In the genomic region with DNA sequence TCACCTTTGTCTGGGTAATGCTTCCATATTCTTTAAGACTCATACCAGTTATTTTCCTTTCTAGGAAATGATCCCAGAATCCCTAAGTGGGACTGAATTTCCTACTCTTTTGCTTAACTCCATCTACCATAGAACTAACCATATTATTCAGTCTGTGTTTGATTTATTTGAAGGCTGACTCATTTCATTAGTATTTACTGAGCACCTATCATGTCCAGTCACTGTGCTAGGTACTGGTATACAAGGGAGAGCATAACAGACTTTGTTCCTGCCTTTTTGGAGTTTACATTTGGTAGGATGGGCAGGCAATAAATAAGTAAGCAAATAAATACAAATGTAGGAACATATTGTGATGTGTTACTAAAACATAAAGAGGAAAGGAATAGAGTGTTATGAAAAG, we compare ENCODE assay signal across 24 cellular contexts. TPM values are rescaled to one million over a fixed set of nuclear protein-coding genes. Genes with fewer than 3 reads are reported as not detected.
DNase-seq lines count a peak whose midpoint lies in the region; ATAC-seq, FAIRE-seq and TF ChIP-seq lines count a peak whose summit lies in the region.
"Had no signal": no experiment of that assay in that cellular context is flagged by ENCODE, and none has a peak within 500 bp of the region (broad histone marks: within the 10 kb centered on the region; RNA-seq: fewer than 3 reads in every experiment).

No MANE protein-coding gene starts in this region.

- no peak for TF ChIP-seq POLR2A in gastroesophageal sphincter (IDR thresholded peaks at IDR 0.05)

- H3K27ac ChIP-seq in gastroesophageal sphincter, result no peak overlapping the region
- H3K27ac ChIP-seq: testis had no signal

- no peaks in the 10 kb centered on the region for H3K27me3 ChIP-seq in gastroesophageal sphincter
- H3K27me3 ChIP-seq: testis had no signal

- peaks cover 70% of the 10 kb centered on the region for H3K4me1 Mint-ChIP-seq in HFFc6 (ENCODE audit: low read depth)
- H3K4me1 Mint-ChIP-seq in T-cell, result peaks cover 0 to 8% (median 6%) of the 10 kb centered on the region in 3 donors

- DNase-seq in HFFc6 (no peak), amniotic epithelial cell (ENCODE audit: low read depth) (peak; percentile 46), renal cortical epithelial cell (ENCODE audit: low read depth) (peak; percentile 58), GM19239 (ENCODE audit: insufficient read length, low spot score) (no peak), T-cell (no peak)
- DNase-seq: activated B cell treated with CpG ODN at 0.5 μM for 24 hours; activated CD4-positive, alpha-beta memory T cell treated with anti-CD3 and anti-CD28 coated beads, Interleukin-2, amount 10 ng/mL, durations not matched to agents 7 days and 5 days; activated gamma-delta T cell; activated T-cell treated with anti-CD3 and anti-CD28 coated beads for 4 hours; CD4-positive, CD25-positive, alpha-beta regulatory T cell; DMS 273 treated with DMSO at 0.1 percent for 48 hours; effector memory CD8-positive, alpha-beta T cell; left cardiac atrium; mesenchymal stem cell; NCI-H2171 treated with DMSO at 0.1 percent for 48 hours; NCI-H526; nucleus accumbens; RPMI8226; small intestine; stimulated activated naive B cell treated with anti-CD40 and anti-IgM and Interleukin-4, amounts not matched to agents 10 μg/mL and 1 μg/mL and 100 μg/mL, for 72 hours; testis had no signal

- no peak for FAIRE-seq in GM19239 (lab: Jason Lieb, UNC)
- FAIRE-seq: colon, small intestine had no signal

- ATAC-seq in gastroesophageal sphincter, result no peak
- no peak for ATAC-seq in T-cell (replicated peaks in 1 of 4)
- ATAC-seq: effector memory CD8-positive, alpha-beta T cell; left cardiac atrium; stimulated activated naive B cell treated with anti-CD40 and anti-IgM and Interleukin-4, amounts not matched to agents 10 μg/mL and 1 μg/mL and 100 μg/mL, for 72 hours had no signal

- H3K4me3 ChIP-seq in gastroesophageal sphincter, result no peak overlapping the region
- H3K4me3 ChIP-seq: HAP-1, testis had no signal

- peak overlapping the region; percentile 82; the same call in 1 of the 2 replicates for H3K4me3 Mint-ChIP-seq in HFFc6
- H3K4me3 Mint-ChIP-seq in T-cell, result no peak overlapping the region
- H3K4me3 Mint-ChIP-seq: activated B cell treated with CpG ODN at 0.5 μM for 24 hours; activated CD4-positive, alpha-beta memory T cell treated with anti-CD3 and anti-CD28 coated beads, Interleukin-2, amount 10 ng/mL, durations not matched to agents 7 days and 5 days; CD4-positive, CD25-positive, alpha-beta regulatory T cell; effector memory CD8-positive, alpha-beta T cell; stimulated activated naive B cell treated with anti-CD40 and anti-IgM and Interleukin-4, amounts not matched to agents 10 μg/mL and 1 μg/mL and 100 μg/mL, for 72 hours had no signal

- TF ChIP-seq CTCF in HFFc6 (IDR thresholded peaks at IDR 0.05) (no peak), gastroesophageal sphincter (IDR thresholded peaks at IDR 0.05) (no peak)

- peak overlapping the region; percentile 13 for H3K27ac Mint-ChIP-seq in HFFc6
- H3K27ac Mint-ChIP-seq in T-cell, result no peak overlapping the region
- H3K27ac Mint-ChIP-seq: activated B cell treated with CpG ODN at 0.5 μM for 24 hours; activated CD4-positive, alpha-beta memory T cell treated with anti-CD3 and anti-CD28 coated beads, Interleukin-2, amount 10 ng/mL, durations not matched to agents 7 days and 5 days; effector memory CD8-positive, alpha-beta T cell; stimulated activated naive B cell treated with anti-CD40 and anti-IgM and Interleukin-4, amounts not matched to agents 10 μg/mL and 1 μg/mL and 100 μg/mL, for 72 hours had no signal

- peaks cover 8% of the 10 kb centered on the region for H3K36me3 Mint-ChIP-seq in HFFc6 (ENCODE audit: low read depth)
- H3K36me3 Mint-ChIP-seq in T-cell, result peaks cover 11% of the 10 kb centered on the region

- H3K36me3 ChIP-seq in gastroesophageal sphincter, result peaks cover 0 to 20% of the 10 kb centered on the region in 2 donors

- POLR2A ChIA-PET in T-cell (lab: Charles Lee), result no interaction called here

- H3K9me3 Mint-ChIP-seq in HFFc6 (no peaks in the 10 kb centered on the region), T-cell (no peaks in the 10 kb centered on the region)
- H3K9me3 Mint-ChIP-seq: activated B cell treated with CpG ODN at 0.5 μM for 24 hours; activated CD4-positive, alpha-beta memory T cell treated with anti-CD3 and anti-CD28 coated beads, Interleukin-2, amount 10 ng/mL, durations not matched to agents 7 days and 5 days; CD4-positive, CD25-positive, alpha-beta regulatory T cell; effector memory CD8-positive, alpha-beta T cell; stimulated activated naive B cell treated with anti-CD40 and anti-IgM and Interleukin-4, amounts not matched to agents 10 μg/mL and 1 μg/mL and 100 μg/mL, for 72 hours had no signal

- H3K27me3 Mint-ChIP-seq in HFFc6 (ENCODE audit: insufficient read depth), result no peaks in the 10 kb centered on the region; the same call in 1 of the 2 replicates
- H3K27me3 Mint-ChIP-seq in T-cell, result no peaks in the 10 kb centered on the region
- H3K27me3 Mint-ChIP-seq: activated CD4-positive, alpha-beta memory T cell treated with anti-CD3 and anti-CD28 coated beads, Interleukin-2, amount 10 ng/mL, durations not matched to agents 7 days and 5 days; CD4-positive, CD25-positive, alpha-beta regulatory T cell; effector memory CD8-positive, alpha-beta T cell had no signal

- CTCF ChIA-PET in T-cell (lab: Charles Lee), result interaction anchor here in 1 of 2 donors (0.6 kb wide), 1 partner anchor 225 kb away, joined by 3 read pairs; no protein-coding TSS in a partner anchor

- H3K9me3 ChIP-seq in gastroesophageal sphincter, result no peaks in the 10 kb centered on the region
- H3K9me3 ChIP-seq: HAP-1, testis had no signal

- H3K4me1 ChIP-seq in gastroesophageal sphincter, result peaks cover 3 to 56% (median 30%) of the 10 kb centered on the region in 3 donors

- TF ChIP-seq EP300 in gastroesophageal sphincter (IDR thresholded peaks at IDR 0.05), result no peak

RNA-seq across cellular contexts. Expression of a gene that starts 4.3 kb away (rescaled TPM):
- 10 to 100 TPM; 38.3 to 48.5 (median 41.7) TPM for total RNA-seq in HFFc6 (2021; fragmentation: NEBNext Ultra II Directional; extraction: Animal tissue kit (Norgen Biotek cat#: 25700))
- total RNA-seq in renal cortical epithelial cell (13.9 and 35.6 TPM in 2 replicates), gastroesophageal sphincter (10 to 100 TPM; 12.7 to 39.3 (median 34.5) TPM), T-cell (10 to 100 TPM in 3 of 5 donors, 1 to 10 TPM in 2; 5.9 to 10.9 (median 10.5) TPM)

RNA-seq across cellular contexts. Expression of a gene that starts 16.4 kb away (rescaled TPM):
- 1 to 10 TPM in 4 of 6 experiments, under 1 TPM in 2; 0.80 to 1.7 (median 1.2) TPM for total RNA-seq in HFFc6 (2021; fragmentation: NEBNext Ultra II Directional; extraction: Animal tissue kit (Norgen Biotek cat#: 25700))
- total RNA-seq in renal cortical epithelial cell (0.80 TPM in 1 of 2 replicates, not detected in the other), gastroesophageal sphincter (1 to 10 TPM in 3 of 4 donors, under 1 TPM in 1; 0.81 to 2.1 (median 1.4) TPM), T-cell (1 to 10 TPM; 2.8 to 7.1 (median 3.8) TPM)

RNA-seq across cellular contexts. Expression of a gene that starts 19.1 kb away (rescaled TPM):
- total RNA-seq in HFFc6 (2021; fragmentation: NEBNext Ultra II Directional; extraction: Animal tissue kit (Norgen Biotek cat#: 25700)), result 10 to 100 TPM; 23.3 to 35.3 (median 34.6) TPM
- total RNA-seq in renal cortical epithelial cell (12.7 and 25.7 TPM in 2 replicates), gastroesophageal sphincter (10 to 100 TPM; 12.7 to 29.4 (median 18.7) TPM), T-cell (10 to 100 TPM; 15.4 to 30.3 (median 28.5) TPM)

RNA-seq across cellular contexts. Expression of a gene that starts 32.8 kb away (rescaled TPM):
- total RNA-seq in HFFc6 (2021; fragmentation: NEBNext Ultra II Directional; extraction: Animal tissue kit (Norgen Biotek cat#: 25700)), result not detected
- not detected in 2 replicates for total RNA-seq in renal cortical epithelial cell
- total RNA-seq in gastroesophageal sphincter, result not detected
- not detected for total RNA-seq in T-cell
- total RNA-seq: activated B cell treated with CpG ODN at 0.5 μM for 24 hours; activated CD4-positive, alpha-beta memory T cell treated with anti-CD3 and anti-CD28 coated beads, Interleukin-2, amount 10 ng/mL, durations not matched to agents 7 days and 5 days; CD4-positive, CD25-positive, alpha-beta regulatory T cell; left cardiac atrium had no signal

RNA-seq across cellular contexts. Expression of a gene that starts 33.3 kb away (rescaled TPM):
- total RNA-seq in HFFc6 (2021; fragmentation: NEBNext Ultra II Directional; extraction: Animal tissue kit (Norgen Biotek cat#: 25700)), result 10 to 100 TPM in 5 of 6 experiments, 1 to 10 TPM in 1; 8.7 to 15.2 (median 12.0) TPM
- total RNA-seq in renal cortical epithelial cell, result 0.69 and 9.4 TPM in 2 replicates
- total RNA-seq in gastroesophageal sphincter, result 10 to 100 TPM; 11.7 to 23.8 (median 18.6) TPM
- 10 to 100 TPM in 2 of 5 donors, 1 to 10 TPM in 3; 6.5 to 11.9 (median 7.3) TPM for total RNA-seq in T-cell

Comparison
In these comparisons a context has a peak if more than half of its experiments do, and no peak if none do; other contexts are left out.
1. DNase-seq: peak in amniotic epithelial cell (single experiment) and renal cortical epithelial cell (single experiment); none in HFFc6 (single experiment), GM19239 (single experiment) and T-cell (0 of 34).